18 cellular contexts compared by ENCODE assay signal in genomic region chr20:58421497-58421850, GRCh38.
"Had no signal": no experiment of that assay in that cellular context is flagged by ENCODE, and none has a peak within 500 bp of the region (broad histone marks: within the 10 kb centered on the region; RNA-seq: fewer than 3 reads in every experiment).

No MANE protein-coding gene starts in this region.

- H3K4me3 ChIP-seq: ascending aorta, heart left ventricle, left ventricle myocardium inferior, tibial artery had no signal

- H3K4me3 Mint-ChIP-seq: activated naive CD8-positive, alpha-beta T cell treated with anti-CD3 and anti-CD28 coated beads, Interleukin-2, amount 50 U/mL, for 24 hours; immature natural killer cell; memory B cell; natural killer cell; stimulated activated memory B cell treated with anti-CD40 and anti-IgM and Interleukin-4, amounts not matched to agents 10 μg/mL and 1 μg/mL and 100 μg/mL, for 72 hours had no signal

- H3K27me3 Mint-ChIP-seq: activated naive CD8-positive, alpha-beta T cell treated with anti-CD3 and anti-CD28 coated beads, Interleukin-2, amount 50 U/mL, for 24 hours; memory B cell; stimulated activated memory B cell treated with anti-CD40 and anti-IgM and Interleukin-4, amounts not matched to agents 10 μg/mL and 1 μg/mL and 100 μg/mL, for 72 hours had no signal

- H3K4me1 ChIP-seq: ascending aorta, tibial artery had no signal

- H3K27ac Mint-ChIP-seq: activated naive CD8-positive, alpha-beta T cell treated with anti-CD3 and anti-CD28 coated beads, Interleukin-2, amount 50 U/mL, for 24 hours; memory B cell; stimulated activated memory B cell treated with anti-CD40 and anti-IgM and Interleukin-4, amounts not matched to agents 10 μg/mL and 1 μg/mL and 100 μg/mL, for 72 hours had no signal

- H3K9me3 ChIP-seq: ascending aorta, heart left ventricle, left ventricle myocardium inferior, neutrophil, tibial artery had no signal

- DNase-seq: activated CD4-positive, alpha-beta T cell treated with anti-CD3 and anti-CD28 coated beads for 1 hour; activated CD4-positive, alpha-beta T cell treated with anti-CD3 and anti-CD28 coated beads, Interleukin-2, amount 50 U/mL, for 4 hours; activated naive CD4-positive, alpha-beta T cell; activated naive CD8-positive, alpha-beta T cell treated with anti-CD3 and anti-CD28 coated beads, Interleukin-2, amount 50 U/mL, for 24 hours; activated T-cell treated with anti-CD3 and anti-CD28 coated beads for 4 hours; heart left ventricle; immature natural killer cell; left ventricle myocardium inferior; natural killer cell; retina; tibial artery had no signal

- FAIRE-seq: frontal cortex had no signal

- H3K27ac ChIP-seq: ascending aorta, epithelial cell of prostate, heart left ventricle, left ventricle myocardium inferior, parathyroid adenoma, tibial artery had no signal

- ATAC-seq: activated naive CD8-positive, alpha-beta T cell treated with anti-CD3 and anti-CD28 coated beads, Interleukin-2, amount 50 U/mL, for 24 hours; heart left ventricle; natural killer cell; stimulated activated memory B cell treated with anti-CD40 and anti-IgM and Interleukin-4, amounts not matched to agents 10 μg/mL and 1 μg/mL and 100 μg/mL, for 72 hours had no signal

- H3K9me3 Mint-ChIP-seq: activated naive CD8-positive, alpha-beta T cell treated with anti-CD3 and anti-CD28 coated beads, Interleukin-2, amount 50 U/mL, for 24 hours; immature natural killer cell; memory B cell; natural killer cell; stimulated activated memory B cell treated with anti-CD40 and anti-IgM and Interleukin-4, amounts not matched to agents 10 μg/mL and 1 μg/mL and 100 μg/mL, for 72 hours had no signal

- H3K36me3 Mint-ChIP-seq: natural killer cell had no signal

- H3K27me3 ChIP-seq: ascending aorta, heart left ventricle, neutrophil, tibial artery had no signal
